Comparison of ENCODE assay signal across 8 cellular contexts in genomic region chr14:77320238-77320935, GRCh38. TPM values are rescaled to one million over a fixed set of nuclear protein-coding genes. Genes with fewer than 3 reads are reported as not detected.
A peak's percentile ranks its signal among the peaks of the same experiment; 100 is the strongest.
DNase-seq lines count a peak whose midpoint lies in the region; ATAC-seq and TF ChIP-seq lines count a peak whose summit lies in the region.

A gene with protein sequence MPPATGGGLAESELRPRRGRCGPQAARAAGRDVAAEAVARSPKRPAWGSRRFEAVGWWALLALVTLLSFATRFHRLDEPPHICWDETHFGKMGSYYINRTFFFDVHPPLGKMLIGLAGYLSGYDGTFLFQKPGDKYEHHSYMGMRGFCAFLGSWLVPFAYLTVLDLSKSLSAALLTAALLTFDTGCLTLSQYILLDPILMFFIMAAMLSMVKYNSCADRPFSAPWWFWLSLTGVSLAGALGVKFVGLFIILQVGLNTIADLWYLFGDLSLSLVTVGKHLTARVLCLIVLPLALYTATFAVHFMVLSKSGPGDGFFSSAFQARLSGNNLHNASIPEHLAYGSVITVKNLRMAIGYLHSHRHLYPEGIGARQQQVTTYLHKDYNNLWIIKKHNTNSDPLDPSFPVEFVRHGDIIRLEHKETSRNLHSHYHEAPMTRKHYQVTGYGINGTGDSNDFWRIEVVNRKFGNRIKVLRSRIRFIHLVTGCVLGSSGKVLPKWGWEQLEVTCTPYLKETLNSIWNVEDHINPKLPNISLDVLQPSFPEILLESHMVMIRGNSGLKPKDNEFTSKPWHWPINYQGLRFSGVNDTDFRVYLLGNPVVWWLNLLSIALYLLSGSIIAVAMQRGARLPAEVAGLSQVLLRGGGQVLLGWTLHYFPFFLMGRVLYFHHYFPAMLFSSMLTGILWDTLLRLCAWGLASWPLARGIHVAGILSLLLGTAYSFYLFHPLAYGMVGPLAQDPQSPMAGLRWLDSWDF (minus strand): TSS chr14:77320883. CDS start chr14:77320681, 202 bp downstream.

- DNase-seq in GM13977 (ENCODE audit: low spot score) (peak; percentile 91), NCI-H146 (lab: John Stamatoyannopoulos, UW) (peak; percentile 89), T-helper 2 cell (peak; percentile 86 to 92 (median 89)), left ventricle myocardium superior (peak; percentile 97), pulmonary artery endothelial cell (ENCODE audit: low read depth, low spot score) (peak; percentile 63), uterus (peak; percentile 91 to 93)

- peaks cover 3% of the 10 kb centered on the region in 2 donors for H3K4me1 ChIP-seq in uterus

- intact Hi-C loops in left ventricle myocardium superior (cut with micrococcal nuclease) = no loop called here
- intact Hi-C loops in uterus (cut with DNase I; ENCODE audit: low total_unique reads) = no loop called here

- ATAC-seq in HG02852 (IDR thresholded peaks at IDR 0.05; ENCODE audit: unreplicated experiment) (peak; percentile 70), left ventricle myocardium superior (peak; percentile 83)

- no peaks in the 10 kb centered on the region for H3K27me3 ChIP-seq in uterus

- in situ Hi-C loops in GM13977 (cut with MboI; ENCODE audit: low pct_unique_long_range_greater_than_20kb, low sequenced_read_pairs, unreplicated experiment) = loop anchor here (25.0 kb wide), 1 partner anchor 433 kb away; no protein-coding TSS in a partner anchor

- peak in 1 of 2 donors; percentile 78 for TF ChIP-seq POLR2A in uterus (IDR thresholded peaks at IDR 0.05)

- no peaks in the 10 kb centered on the region for H3K36me3 ChIP-seq in uterus

- peak within 1 kb of the TSS; percentile 99 for H3K27ac ChIP-seq in angular gyrus (ENCODE audit: low read depth, low read length)
- H3K27ac ChIP-seq in uterus = peak within 1 kb of the TSS; percentile 98 to 99

- peak within 1 kb of the TSS; percentile 78 to 83 for H3K4me3 ChIP-seq in uterus

- H3K9me3 ChIP-seq in uterus = no peaks in the 10 kb centered on the region

- TF ChIP-seq CTCF in GM13977 (IDR thresholded peaks at IDR 0.05; ENCODE audit: extremely low read depth, insufficient read depth, missing control alignments) = peak; percentile 35
- TF ChIP-seq CTCF in uterus (IDR thresholded peaks at IDR 0.05) = peak in 3 of 4 experiments; percentile 54 to 73 (median 59)

RNA-seq across cellular contexts. Expression of the gene that starts here (rescaled TPM):
- total RNA-seq in left ventricle myocardium superior (17.5 TPM), pulmonary artery endothelial cell (8.6 and 14.4 TPM in 2 replicates), uterus (10 to 100 TPM in 3 of 4 donors, 1 to 10 TPM in 1; 2.1 to 72.2 (median 27.9) TPM)

Comparison
In these comparisons a context has a peak if more than half of its experiments do, and no peak if none do; other contexts are left out.
1. Peak in every context shown above with its lines: DNase-seq, ATAC-seq, H3K4me3 ChIP-seq and H3K27ac ChIP-seq.